8 cellular contexts compared by ENCODE assay signal in the genomic region with DNA sequence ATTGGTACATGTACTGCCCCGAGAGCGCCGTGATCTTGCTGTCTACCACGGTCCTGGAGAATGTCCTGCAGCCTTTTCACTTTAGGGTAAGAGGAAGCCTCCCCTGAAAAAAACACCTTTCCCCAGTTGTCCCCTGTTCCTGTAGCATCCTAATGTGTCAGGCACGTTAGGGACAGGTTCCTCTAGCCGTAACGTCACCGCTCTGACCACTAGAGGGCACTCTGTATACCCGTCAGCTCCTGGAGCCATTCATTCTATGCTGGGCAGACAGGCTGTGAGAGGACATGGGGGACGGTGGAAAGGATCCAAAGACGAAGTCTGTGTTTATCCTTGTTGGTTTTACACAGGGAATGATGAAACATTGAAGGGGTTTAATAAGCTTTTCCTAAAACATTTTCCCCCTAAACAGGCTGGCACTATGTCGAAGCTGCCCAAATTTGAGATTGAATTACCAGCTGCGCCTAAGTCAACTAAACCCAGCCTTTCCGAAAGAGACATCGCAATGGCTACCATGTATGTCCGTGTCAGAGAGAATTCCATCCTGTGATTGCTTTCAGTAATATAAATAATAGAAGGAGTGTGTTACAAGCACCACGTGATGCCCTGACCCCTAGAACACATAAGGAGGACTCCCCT. TPM values are rescaled to one million over a fixed set of nuclear protein-coding genes. Genes with fewer than 3 reads are reported as not detected.
DNase-seq lines count a peak whose midpoint lies in the region; ATAC-seq and TF ChIP-seq lines count a peak whose summit lies in the region.

No MANE protein-coding gene starts in this region.

- H3K4me3 ChIP-seq in HCT116 (replicated peaks in 1 of 2; ENCODE audit: low read depth in 1 of 2, low read length in 2 of 2) (no peak overlapping the region), SU-DHL-6 (ENCODE audit: insufficient read depth, low read length, poor library complexity, severe bottlenecking) (no peak overlapping the region), cardiac muscle cell (no peak overlapping the region), psoas muscle (no peak overlapping the region)

- H3K9me2 ChIP-seq in HCT116 (ENCODE audit: insufficient read depth) (no peaks in the 10 kb centered on the region), SU-DHL-6 (replicated peaks; ENCODE audit: insufficient read depth, low read length) (no peaks in the 10 kb centered on the region)

- no peaks in the 10 kb centered on the region for H3K9me3 Mint-ChIP-seq in activated naive CD8-positive, alpha-beta T cell treated with anti-CD3 and anti-CD28 coated beads for 36 hours

- no peak for TF ChIP-seq POLR2A in HCT116 (IDR thresholded peaks at IDR 0.05; ENCODE audit: borderline replicate concordance, extremely low read depth, insufficient read depth, insufficient read length)

- H3K79me2 ChIP-seq in HCT116 (ENCODE audit: insufficient read depth, low read length) (no peaks in the 10 kb centered on the region), SU-DHL-6 (ENCODE audit: insufficient read depth, low read length) (0 out of 2 replicates have a peak, but pooled peaks cover 6% of the 10 kb centered on the region)

- intact Hi-C loops in HCT116 (cut with micrococcal nuclease): loop anchor here (1.0 to 5.0 kb wide), 3 partner anchors 71 to 296 kb away; no protein-coding TSS in a partner anchor
- intact Hi-C loops in psoas muscle (cut with DNase I): loop anchor here (2.0 to 10.0 kb wide), 4 partner anchors 71 to 299 kb away; partner anchors contain the start of gene NPC1 (in 2 of the 2)

- H3K36me3 ChIP-seq in HCT116 (ENCODE audit: control insufficient read depth in 1 of 2, insufficient read depth in 2 of 2, low read length in 2 of 2): peaks cover 24 to 26% of the 10 kb centered on the region in 2 experiments; a peak in 3 of 4 replicates
- H3K36me3 ChIP-seq in SU-DHL-6 (ENCODE audit: low read length): peaks cover 37% of the 10 kb centered on the region
- H3K36me3 ChIP-seq in cardiac muscle cell: peaks cover 17% of the 10 kb centered on the region
- peaks cover 8 to 72% of the 10 kb centered on the region in 2 donors for H3K36me3 ChIP-seq in psoas muscle (ENCODE audit: insufficient read depth in 1 of 2, low read depth in 1 of 2)

- no TSS peak for BruUV-seq in HCT116 (replicated peaks; lab: Mats Ljungman, UMichigan)

- no peaks in the 10 kb centered on the region for H3K27me3 Mint-ChIP-seq in activated naive CD8-positive, alpha-beta T cell treated with anti-CD3 and anti-CD28 coated beads for 36 hours

- H3K27ac Mint-ChIP-seq in activated naive CD8-positive, alpha-beta T cell treated with anti-CD3 and anti-CD28 coated beads for 36 hours: no peak overlapping the region

- no peak overlapping the region for H2AFZ ChIP-seq in HCT116 (ENCODE audit: low read depth, low read length, poor library complexity, severe bottlenecking)
- no peak overlapping the region for H2AFZ ChIP-seq in SU-DHL-6 (ENCODE audit: low read depth, low read length, severe bottlenecking)

- H3K4me1 Mint-ChIP-seq in activated naive CD8-positive, alpha-beta T cell treated with anti-CD3 and anti-CD28 coated beads for 36 hours: peaks cover 12% of the 10 kb centered on the region

- DNase-seq in GM03348 (ENCODE audit: low spot score) (peak; percentile 79), HCT116 (ENCODE audit: low read depth, low spot score) (peak; percentile 57), NCI-H1048 (lab: John Stamatoyannopoulos, UW) (peak; percentile 46), cardiac muscle cell (ENCODE audit: low read depth in 1 of 2, low spot score in 1 of 2) (peak; percentile 82 to 88), psoas muscle (peak; percentile 48 to 74)
- DNase-seq in activated naive CD8-positive, alpha-beta T cell treated with anti-CD3 and anti-CD28 coated beads for 36 hours: peak; percentile 66

- CTCF ChIA-PET in HCT116 (lab: Charles Lee): interaction anchor here (1.0 to 3.3 kb wide), 10 partner anchors 11 to 973 kb away, joined by 3 to 38 read pairs (median 4); no protein-coding TSS in a partner anchor

- POLR2A ChIA-PET in HCT116 (lab: Charles Lee): interaction anchor here (1.2 kb wide), 1 partner anchor 187 kb away, joined by 3 read pairs; no protein-coding TSS in a partner anchor

- no peaks in the 10 kb centered on the region for H3K9me3 ChIP-seq in HCT116 (ENCODE audit: control insufficient read depth in 1 of 2, insufficient read depth in 1 of 2, low read depth in 1 of 2, low read length in 2 of 2)
- H3K9me3 ChIP-seq in SU-DHL-6 (ENCODE audit: insufficient read depth, low read length): no peaks in the 10 kb centered on the region
- H3K9me3 ChIP-seq in cardiac muscle cell (ENCODE audit: low read depth): no peaks in the 10 kb centered on the region
- no peaks in the 10 kb centered on the region for H3K9me3 ChIP-seq in psoas muscle

- H3K9ac ChIP-seq in HCT116 (ENCODE audit: low read length): no peak overlapping the region
- H3K9ac ChIP-seq in SU-DHL-6 (ENCODE audit: low read length): no peak overlapping the region

- peak; percentile 78 for TF ChIP-seq RAD21 in HCT116 (IDR thresholded peaks at IDR 0.05; ENCODE audit: low read depth)

- H4K20me1 ChIP-seq in HCT116 (ENCODE audit: insufficient read depth) (no peaks in the 10 kb centered on the region), SU-DHL-6 (ENCODE audit: low read depth, low read length) (no peaks in the 10 kb centered on the region)

- peaks cover 23% of the 10 kb centered on the region for H3F3A ChIP-seq in SU-DHL-6 (ENCODE audit: insufficient read depth)

- TF ChIP-seq CTCF in HCT116 (IDR thresholded peaks at IDR 0.05 in 2 of 3, conservative IDR thresholded peaks at IDR 0.05 in 1 of 3; ENCODE audit: borderline replicate concordance in 1 of 3, insufficient read depth in 1 of 3, low read depth in 2 of 3, low read length in 2 of 3) (peak; percentile 72 to 96 (median 96); a peak in 5 of 6 replicates), SU-DHL-6 (IDR thresholded peaks at IDR 0.05; ENCODE audit: insufficient read depth, low read length, poor library complexity, severe bottlenecking) (peak; percentile 99), cardiac muscle cell (IDR thresholded peaks at IDR 0.05; ENCODE audit: low read depth, low read length) (peak; percentile 95), psoas muscle (IDR thresholded peaks at IDR 0.05) (peak; percentile 87)

- H3K4me3 Mint-ChIP-seq in activated naive CD8-positive, alpha-beta T cell treated with anti-CD3 and anti-CD28 coated beads for 36 hours: no peak overlapping the region

- 0 out of 4 replicates have a peak, but pooled peaks cover 0 to 2% of the 10 kb centered on the region in 2 experiments for H3K4me1 ChIP-seq in HCT116 (ENCODE audit: control insufficient read depth in 1 of 2, insufficient read depth in 2 of 2, low read length in 2 of 2)
- no peaks in the 10 kb centered on the region for H3K4me1 ChIP-seq in cardiac muscle cell (ENCODE audit: low read depth)
- no peaks in the 10 kb centered on the region for H3K4me1 ChIP-seq in psoas muscle

- no peaks in the 10 kb centered on the region for H3K27me3 ChIP-seq in HCT116 (ENCODE audit: insufficient read depth, low read length)
- no peaks in the 10 kb centered on the region for H3K27me3 ChIP-seq in SU-DHL-6 (ENCODE audit: low read length)
- no peaks in the 10 kb centered on the region for H3K27me3 ChIP-seq in cardiac muscle cell
- no peaks in the 10 kb centered on the region for H3K27me3 ChIP-seq in psoas muscle (ENCODE audit: insufficient read depth in 3 of 3, low read length in 2 of 3)

- H3K27ac ChIP-seq in HCT116 (ENCODE audit: low read depth, low read length) (no peak overlapping the region), SU-DHL-6 (ENCODE audit: low read depth, low read length) (no peak overlapping the region), cardiac muscle cell (no peak overlapping the region), psoas muscle (no peak overlapping the region)

- H3K4me2 ChIP-seq in HCT116 (ENCODE audit: low read length) (no peak overlapping the region), SU-DHL-6 (ENCODE audit: low read depth, low read length, poor library complexity, severe bottlenecking) (no peak overlapping the region)

- peaks cover 24% of the 10 kb centered on the region for H3K36me3 Mint-ChIP-seq in activated naive CD8-positive, alpha-beta T cell treated with anti-CD3 and anti-CD28 coated beads for 36 hours

- 45 to 50% (median 49%) methylated on average over 17 of the region's 17 CpGs for WGBS in psoas muscle, 3 donors

- ATAC-seq in HCT116 (peak; percentile 100), psoas muscle (peak; percentile 87 to 96 (median 94)), HG03520 (IDR thresholded peaks at IDR 0.05; ENCODE audit: unreplicated experiment) (no peak)

- RAD21 ChIA-PET in HCT116 (lab: Charles Lee; ENCODE audit: low non-redundant PET in 1 of 2, low total read pairs in 2 of 2, uncharacterized antibody in 2 of 2, unreplicated experiment in 2 of 2): interaction anchor here in 1 of 2 experiments (1.2 kb wide), 1 partner anchor 187 kb away, joined by 3 read pairs; no protein-coding TSS in a partner anchor

TF ChIP-seq in HCT116, 20 proteins besides CTCF, POLR2A, EP300 and RAD21:
- peak; percentile 7 for TF ChIP-seq YY1 (IDR thresholded peaks at IDR 0.05; ENCODE audit: extremely low read depth, insufficient replicate concordance, low read depth, low read length)
- no peak for TF ChIP-seq CBX3 (IDR thresholded peaks at IDR 0.05; ENCODE audit: low read depth)

RNA-seq across cellular contexts. Expression of gene RMC1, which starts 12.7 kb away (rescaled TPM):
- 38.4 TPM for total RNA-seq in HCT116 (2021; ENCODE audit: unreplicated experiment)
- 23.8 and 30.7 TPM in 2 replicates for polyA plus RNA-seq in HCT116 (2012)
- 10 to 100 TPM; 29.7 to 30.8 TPM for total RNA-seq in activated naive CD8-positive, alpha-beta T cell treated with anti-CD3 and anti-CD28 coated beads for 36 hours
- total RNA-seq in cardiac muscle cell: 10.4 and 13.5 TPM in 2 replicates
- 18.3 and 28.0 TPM in 2 replicates for polyA plus RNA-seq in cardiac muscle cell
- total RNA-seq in psoas muscle: 10 to 100 TPM; 13.8 to 20.1 (median 16.4) TPM
- polyA plus RNA-seq in psoas muscle: 10 to 100 TPM; 19.3 to 33.9 (median 20.1) TPM
